ENCODE assay signal across 20 cellular contexts in the genomic region with DNA sequence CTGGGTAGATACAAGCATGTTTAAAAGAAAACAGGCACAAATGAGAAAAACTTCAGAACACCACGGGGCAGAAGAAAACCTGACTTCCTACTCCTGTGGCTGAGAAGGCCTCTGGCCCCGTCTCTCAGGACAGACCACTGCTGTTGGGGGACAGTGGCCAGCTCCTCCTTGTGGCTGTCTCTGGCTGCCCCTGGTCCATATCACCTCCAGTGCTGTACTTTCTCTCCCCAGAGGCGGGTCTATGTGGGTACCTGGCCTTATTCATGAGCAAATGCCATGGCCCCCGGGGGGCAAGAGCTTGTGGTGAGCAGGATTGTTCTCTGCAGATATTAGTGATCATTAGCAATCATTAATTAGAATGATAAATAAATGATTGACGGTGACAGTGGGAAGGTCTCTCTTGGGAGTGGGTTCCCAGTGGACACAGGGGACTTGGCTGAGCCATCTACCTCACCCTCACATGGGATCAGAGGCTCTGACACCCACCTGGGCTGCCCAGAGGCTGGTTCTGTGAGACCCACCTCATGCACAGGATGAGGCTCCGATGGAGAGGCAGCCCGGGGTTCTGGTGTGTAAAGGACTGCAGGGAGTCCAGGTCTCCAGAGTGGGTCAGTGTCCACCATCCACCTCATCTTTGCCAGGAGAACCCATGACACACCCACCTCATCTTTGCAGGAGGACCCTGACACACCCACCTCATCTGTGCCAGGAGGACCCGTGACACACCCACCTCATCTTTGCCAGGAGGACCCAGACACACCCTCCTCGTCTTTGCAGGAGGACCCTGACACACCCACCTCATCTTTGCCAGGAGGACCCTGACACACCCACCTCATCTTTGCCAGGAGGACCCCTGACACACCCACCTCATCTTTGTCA. TPM values are rescaled to one million over a fixed set of nuclear protein-coding genes. Genes with fewer than 3 reads are reported as not detected.
A peak's percentile ranks its signal among the peaks of the same experiment; 100 is the strongest.
DNase-seq lines count a peak whose midpoint lies in the region; ATAC-seq and TF ChIP-seq lines count a peak whose summit lies in the region.
"Had no signal": no experiment of that assay in that cellular context is flagged by ENCODE, and none has a peak within 500 bp of the region (broad histone marks: within the 10 kb centered on the region; RNA-seq: fewer than 3 reads in every experiment).

No MANE protein-coding gene starts in this region.

- no peaks in the 10 kb centered on the region for H3K36me3 ChIP-seq in mucosa of descending colon (ENCODE audit: low read depth)
- H3K36me3 ChIP-seq: BLaER1 treated with 17β-estradiol and CSF1 and Interleukin-3, amounts not matched to agents 10 nM and 100 nM; Peyer's patch had no signal

- H3K27me3 Mint-ChIP-seq in chondrocyte (ENCODE audit: low read depth): peaks cover 23% of the 10 kb centered on the region

- intact Hi-C loops in left ventricle myocardium superior (cut with micrococcal nuclease): no loop called here
- intact Hi-C loops in cardiac septum (cut with DNase I): no loop called here
- intact Hi-C loops in mucosa of descending colon (cut with DNase I, micrococcal nuclease): no loop called here

- DNase-seq in left ventricle myocardium superior (peak; percentile 15), cardiac septum (ENCODE audit: low spot score) (no peak), chondrocyte (ENCODE audit: low spot score) (peak; percentile 64), mucosa of descending colon (peak in 2 of 3 donors; percentile 10 to 17), iPS-NIHi7 (ENCODE audit: extremely low spot score) (no peak), pons (ENCODE audit: low spot score) (no peak), GM20000 (ENCODE audit: low spot score) (no peak)
- DNase-seq: DND-41, GM23248, NCI-H1105, NCI-H1694, NCI-H2107, NCI-H2227 treated with DMSO at 0.1 percent for 48 hours, NCI-H524, Peyer's patch, SHP77 treated with DMSO at 0.1 percent for 48 hours had no signal

- ATAC-seq in left ventricle myocardium superior (no peak), mucosa of descending colon (no peak)
- ATAC-seq: A549 had no signal

- H3K9me3 ChIP-seq in mucosa of descending colon: no peaks in the 10 kb centered on the region
- H3K9me3 ChIP-seq: A549, Peyer's patch had no signal

- no peak overlapping the region for H3K4me3 Mint-ChIP-seq in chondrocyte (ENCODE audit: unreplicated experiment)
- H3K4me3 Mint-ChIP-seq: IgD-negative memory B cell had no signal

- no peak overlapping the region for H3K4me3 ChIP-seq in mucosa of descending colon
- H3K4me3 ChIP-seq: A549; BLaER1 treated with 17β-estradiol and CSF1 and Interleukin-3, amounts not matched to agents 10 nM and 100 nM; GM23248; Peyer's patch had no signal

- H3K36me3 Mint-ChIP-seq in chondrocyte (ENCODE audit: low read depth): no peaks in the 10 kb centered on the region

- no peak overlapping the region for H3K27ac Mint-ChIP-seq in chondrocyte (ENCODE audit: unreplicated experiment)
- H3K27ac Mint-ChIP-seq: IgD-negative memory B cell had no signal

- H3K9me3 Mint-ChIP-seq in chondrocyte (ENCODE audit: low read depth): no peaks in the 10 kb centered on the region

- H3K4me1 ChIP-seq in mucosa of descending colon (ENCODE audit: low read depth): no peaks in the 10 kb centered on the region
- H3K4me1 ChIP-seq: A549 had no signal

- TF ChIP-seq CTCF in chondrocyte (IDR thresholded peaks at IDR 0.05) (no peak), mucosa of descending colon (IDR thresholded peaks at IDR 0.05) (no peak), GM20000 (IDR thresholded peaks at IDR 0.05; ENCODE audit: extremely low read depth, missing control alignments) (no peak)

- H3K4me1 Mint-ChIP-seq in chondrocyte (ENCODE audit: low read depth): no peaks in the 10 kb centered on the region

RNA-seq across cellular contexts. Expression of a gene that starts 30.6 kb away (rescaled TPM):
- total RNA-seq in left ventricle myocardium superior (11.5 TPM), cardiac septum (5.9 TPM), chondrocyte (0.23 TPM in 1 of 3 replicates, not detected in the others), mucosa of descending colon (10 to 100 TPM in 1 of 3 donors, 1 to 10 TPM in 2; 6.9 to 12.8 (median 8.4) TPM)
- total RNA-seq: GM23248, LHCN-M2 had no signal

Comparison
In these comparisons a context has a peak if more than half of its experiments do, and no peak if none do; other contexts are left out.
1. DNase-seq: peak in left ventricle myocardium superior (single experiment), chondrocyte (single experiment) and mucosa of descending colon (2 of 3); none in cardiac septum (single experiment), iPS-NIHi7 (single experiment), pons (single experiment) and GM20000 (single experiment).